1 cellular context compared by ENCODE assay signal in the genomic region with DNA sequence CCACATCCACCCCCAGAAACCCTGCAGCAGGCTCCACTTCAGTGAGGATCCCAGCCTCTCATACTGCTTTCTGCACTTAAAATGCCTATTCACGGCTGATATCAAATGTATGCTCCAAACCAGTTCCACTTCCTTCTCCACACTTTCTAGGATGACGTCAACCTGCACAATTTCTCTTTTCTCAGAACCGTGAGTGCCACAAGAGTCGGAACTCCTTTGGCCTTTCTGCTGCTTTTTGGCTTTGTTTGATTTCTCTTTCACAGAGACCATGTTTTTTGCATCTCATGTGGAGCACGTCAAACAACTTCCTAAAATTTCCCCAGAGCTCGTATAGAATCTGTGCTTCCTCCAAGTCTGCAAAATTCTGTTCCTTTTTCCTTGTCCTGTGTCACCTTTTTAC.
TF ChIP-seq lines count a peak whose summit lies in the region.

No MANE protein-coding gene starts in this region.

TF ChIP-seq in K562, 482 proteins besides CTCF, POLR2A, EP300 and RAD21:
- TF ChIP-seq, protein P1, sequence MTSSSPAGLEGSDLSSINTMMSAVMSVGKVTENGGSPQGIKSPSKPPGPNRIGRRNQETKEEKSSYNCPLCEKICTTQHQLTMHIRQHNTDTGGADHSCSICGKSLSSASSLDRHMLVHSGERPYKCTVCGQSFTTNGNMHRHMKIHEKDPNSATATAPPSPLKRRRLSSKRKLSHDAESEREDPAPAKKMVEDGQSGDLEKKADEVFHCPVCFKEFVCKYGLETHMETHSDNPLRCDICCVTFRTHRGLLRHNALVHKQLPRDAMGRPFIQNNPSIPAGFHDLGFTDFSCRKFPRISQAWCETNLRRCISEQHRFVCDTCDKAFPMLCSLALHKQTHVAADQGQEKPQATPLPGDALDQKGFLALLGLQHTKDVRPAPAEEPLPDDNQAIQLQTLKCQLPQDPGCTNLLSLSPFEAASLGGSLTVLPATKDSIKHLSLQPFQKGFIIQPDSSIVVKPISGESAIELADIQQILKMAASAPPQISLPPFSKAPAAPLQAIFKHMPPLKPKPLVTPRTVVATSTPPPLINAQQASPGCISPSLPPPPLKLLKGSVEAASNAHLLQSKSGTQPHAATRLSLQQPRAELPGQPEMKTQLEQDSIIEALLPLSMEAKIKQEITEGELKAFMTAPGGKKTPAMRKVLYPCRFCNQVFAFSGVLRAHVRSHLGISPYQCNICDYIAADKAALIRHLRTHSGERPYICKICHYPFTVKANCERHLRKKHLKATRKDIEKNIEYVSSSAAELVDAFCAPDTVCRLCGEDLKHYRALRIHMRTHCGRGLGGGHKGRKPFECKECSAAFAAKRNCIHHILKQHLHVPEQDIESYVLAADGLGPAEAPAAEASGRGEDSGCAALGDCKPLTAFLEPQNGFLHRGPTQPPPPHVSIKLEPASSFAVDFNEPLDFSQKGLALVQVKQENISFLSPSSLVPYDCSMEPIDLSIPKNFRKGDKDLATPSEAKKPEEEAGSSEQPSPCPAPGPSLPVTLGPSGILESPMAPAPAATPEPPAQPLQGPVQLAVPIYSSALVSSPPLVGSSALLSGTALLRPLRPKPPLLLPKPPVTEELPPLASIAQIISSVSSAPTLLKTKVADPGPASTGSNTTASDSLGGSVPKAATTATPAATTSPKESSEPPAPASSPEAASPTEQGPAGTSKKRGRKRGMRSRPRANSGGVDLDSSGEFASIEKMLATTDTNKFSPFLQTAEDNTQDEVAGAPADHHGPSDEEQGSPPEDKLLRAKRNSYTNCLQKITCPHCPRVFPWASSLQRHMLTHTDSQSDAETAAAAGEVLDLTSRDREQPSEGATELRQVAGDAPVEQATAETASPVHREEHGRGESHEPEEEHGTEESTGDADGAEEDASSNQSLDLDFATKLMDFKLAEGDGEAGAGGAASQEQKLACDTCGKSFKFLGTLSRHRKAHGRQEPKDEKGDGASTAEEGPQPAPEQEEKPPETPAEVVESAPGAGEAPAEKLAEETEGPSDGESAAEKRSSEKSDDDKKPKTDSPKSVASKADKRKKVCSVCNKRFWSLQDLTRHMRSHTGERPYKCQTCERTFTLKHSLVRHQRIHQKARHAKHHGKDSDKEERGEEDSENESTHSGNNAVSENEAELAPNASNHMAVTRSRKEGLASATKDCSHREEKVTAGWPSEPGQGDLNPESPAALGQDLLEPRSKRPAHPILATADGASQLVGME (CRISPR knock-in tag; IDR thresholded peaks at IDR 0.05) = no peak
- TF ChIP-seq ATF1 (CRISPR knock-in tag; IDR thresholded peaks at IDR 0.05) (no peak), ATF1 (tag; IDR thresholded peaks at IDR 0.05) (0 out of 2 replicates have a peak, but pooled peaks have one; percentile 23), CREM (IDR thresholded peaks at IDR 0.05; ENCODE audit: low read depth) (peak; percentile 45; the same call in 1 of the 2 replicates), ATF7 (IDR thresholded peaks at IDR 0.05) (peak; percentile 89), SPI1 (IDR thresholded peaks at IDR 0.05; ENCODE audit: borderline replicate concordance, low read depth, low read length) (peak; percentile 75; the same call in 1 of the 2 replicates), SUPT5H (IDR thresholded peaks at IDR 0.05) (no peak), JUND (IDR thresholded peaks at IDR 0.05; ENCODE audit: borderline replicate concordance, low read depth, low read length) (peak; percentile 68), JUND (tag; IDR thresholded peaks at IDR 0.05; ENCODE audit: borderline replicate concordance, low read depth, low read length) (peak; percentile 84; the same call in 1 of the 3 replicates), NFE2 (IDR thresholded peaks at IDR 0.05; ENCODE audit: low read depth) (0 out of 2 replicates have a peak, but pooled peaks have one; percentile 51), JUN (IDR thresholded peaks at IDR 0.05; ENCODE audit: borderline replicate concordance, low read depth, low read length) (0 out of 2 replicates have a peak, but pooled peaks have one; percentile 20), JUN (CRISPR knock-in tag; IDR thresholded peaks at IDR 0.05; ENCODE audit: borderline replicate concordance) (no peak)
- TF ChIP-seq, protein P2, sequence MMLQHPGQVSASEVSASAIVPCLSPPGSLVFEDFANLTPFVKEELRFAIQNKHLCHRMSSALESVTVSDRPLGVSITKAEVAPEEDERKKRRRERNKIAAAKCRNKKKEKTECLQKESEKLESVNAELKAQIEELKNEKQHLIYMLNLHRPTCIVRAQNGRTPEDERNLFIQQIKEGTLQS (IDR thresholded peaks at IDR 0.05) = peak; percentile 73
- TF ChIP-seq, protein P2 (CRISPR knock-in tag; conservative IDR thresholded peaks at IDR 0.05) = no peak
